Comparison of ENCODE assay signal across 1 cellular context in genomic region chr4:7811536-7812190, GRCh38.
TF ChIP-seq lines count a peak whose summit lies in the region.

No MANE protein-coding gene starts in this region.

TF ChIP-seq in GM23338, 12 proteins besides CTCF, POLR2A, EP300 and RAD21:
- TF ChIP-seq ZNF462 (CRISPR knock-in tag; IDR thresholded peaks at IDR 0.05) (no peak), CREB1 (CRISPR knock-in tag; IDR thresholded peaks at IDR 0.05; ENCODE audit: low read depth) (no peak), STAT1 (IDR thresholded peaks at IDR 0.05; ENCODE audit: unreplicated experiment) (no peak), ZNF331 (CRISPR knock-in tag; IDR thresholded peaks at IDR 0.05; ENCODE audit: low read depth) (no peak), POLR2AphosphoS5 (IDR thresholded peaks at IDR 0.05; ENCODE audit: low read depth) (no peak), EZH2phosphoT487 (IDR thresholded peaks at IDR 0.05; ENCODE audit: unreplicated experiment) (no peak), REST (IDR thresholded peaks at IDR 0.05; ENCODE audit: unreplicated experiment) (no peak), ZNF114 (CRISPR knock-in tag; IDR thresholded peaks at IDR 0.05) (no peak)
TF ChIP-seq in GM23338: peak in this region for 0.
